In the genomic region with DNA sequence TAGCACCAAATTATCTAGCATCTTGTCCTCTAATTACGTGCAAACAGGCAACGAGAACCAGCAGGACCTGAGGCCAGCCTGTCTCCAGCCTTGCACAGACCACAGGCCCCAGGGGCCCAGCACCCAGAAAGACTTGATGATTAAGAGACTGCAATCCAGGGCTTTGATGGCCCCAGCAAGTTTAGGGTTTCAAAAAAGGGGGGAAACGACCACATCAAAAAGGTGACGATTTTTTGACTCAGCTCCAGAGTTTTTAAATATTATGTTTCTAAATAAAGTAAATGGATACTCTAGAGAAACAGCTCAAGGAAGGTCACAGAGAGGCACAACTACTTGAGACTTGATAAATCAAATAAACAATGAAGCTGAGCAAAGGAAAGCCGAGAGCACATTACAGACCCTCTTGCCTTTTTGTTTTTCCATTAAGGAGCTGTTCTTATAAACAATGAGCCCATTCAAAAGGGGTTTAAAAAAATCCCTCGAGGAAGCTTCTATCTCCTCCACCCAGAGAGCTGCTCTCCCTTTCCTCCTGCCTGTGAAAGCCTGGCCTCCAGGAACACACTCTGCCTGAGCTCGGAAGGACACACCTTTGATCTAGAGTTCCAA, we compare ENCODE assay signal across 13 cellular contexts. TPM values are rescaled to one million over a fixed set of nuclear protein-coding genes. Genes with fewer than 3 reads are reported as not detected.
DNase-seq lines count a peak whose midpoint lies in the region; ATAC-seq and TF ChIP-seq lines count a peak whose summit lies in the region.
"Had no signal": no experiment of that assay in that cellular context is flagged by ENCODE, and none has a peak within 500 bp of the region (broad histone marks: within the 10 kb centered on the region; RNA-seq: fewer than 3 reads in every experiment).

No MANE protein-coding gene starts in this region.

- no peak for DNase-seq in AG04450 (ENCODE audit: low read depth, low spot score)
- peak; percentile 49 for DNase-seq in HT1080 (ENCODE audit: low read depth)
- peak; percentile 42 for DNase-seq in mammary epithelial cell
- no peak for DNase-seq in left lung
- DNase-seq in upper lobe of left lung = no peak
- DNase-seq in testis = no peak
- DNase-seq: activated gamma-delta T cell treated with Interleukin-2 at 50 U/mL for 16 hours, DMS153, mucosa of descending colon, NCI-H526, T1000 had no signal

- no TSS peak for BruUV-seq in mammary epithelial cell (replicated peaks; lab: Mats Ljungman, UMichigan)

- POLR2A ChIA-PET in AG04450 (lab: Yijun Ruan, JAX) = interaction anchor here (0.5 to 0.7 kb wide), 2 partner anchors 9 to 106 kb away, joined by 3 read pairs; no protein-coding TSS in a partner anchor

- 11% methylated on average over 7 of the region's 7 CpGs for WGBS in mammary epithelial cell (ENCODE audit: low coverage, missing lambda C conversion rate)
- WGBS in upper lobe of left lung, 2 donors = 19 to 23% methylated on average over 7 of the region's 7 CpGs
- 39 to 41% methylated on average over 7 of the region's 7 CpGs for WGBS in testis, 2 donors

- ATAC-seq in left lung (peak; percentile 64), upper lobe of left lung (ENCODE audit: low FRiP score in 2 of 2) (no peak), HG03159 (IDR thresholded peaks at IDR 0.05; ENCODE audit: unreplicated experiment) (no peak), GM19467 (IDR thresholded peaks at IDR 0.05; ENCODE audit: unreplicated experiment) (no peak)
- ATAC-seq: mucosa of descending colon had no signal

- in situ Hi-C loops in mammary epithelial cell (cut with MboI; ENCODE audit: low sequenced_read_pairs in 2 of 2) = no loop called here

- H4K20me1 ChIP-seq in mammary epithelial cell (ENCODE audit: insufficient read depth, low read length) = no peaks in the 10 kb centered on the region

- dilution Hi-C loops in mammary epithelial cell (cut with HindIII; ENCODE audit: low sequenced_read_pairs) = loop anchor here (5.0 kb wide), 1 partner anchor 76 kb away; no protein-coding TSS in a partner anchor

- H3K9me3 ChIP-seq in AG04450 (ENCODE audit: control insufficient read depth, insufficient read depth, low read length) = no peaks in the 10 kb centered on the region
- no peaks in the 10 kb centered on the region for H3K9me3 ChIP-seq in mammary epithelial cell (replicated peaks; ENCODE audit: insufficient read depth, low read length)
- no peaks in the 10 kb centered on the region for H3K9me3 ChIP-seq in left lung
- no peaks in the 10 kb centered on the region for H3K9me3 ChIP-seq in upper lobe of left lung
- no peaks in the 10 kb centered on the region for H3K9me3 ChIP-seq in testis
- H3K9me3 ChIP-seq: mucosa of descending colon had no signal

- H3K4me1 ChIP-seq in mammary epithelial cell (ENCODE audit: insufficient read depth, low read length) = peaks cover 61% of the 10 kb centered on the region
- no peaks in the 10 kb centered on the region for H3K4me1 ChIP-seq in left lung
- H3K4me1 ChIP-seq in upper lobe of left lung = peaks cover 8 to 19% (median 13%) of the 10 kb centered on the region in 4 donors
- H3K4me1 ChIP-seq in testis = no peaks in the 10 kb centered on the region

- TF ChIP-seq CTCF in AG04450 (IDR thresholded peaks at IDR 0.05; ENCODE audit: low read depth, low read length) (no peak), mammary epithelial cell (conservative IDR thresholded peaks at IDR 0.05 in 1 of 2, IDR thresholded peaks at IDR 0.05 in 1 of 2; ENCODE audit: extremely low read depth in 1 of 2, insufficient read depth in 1 of 2, low read depth in 1 of 2, low read length in 2 of 2) (no peak), left lung (IDR thresholded peaks at IDR 0.05) (no peak), upper lobe of left lung (IDR thresholded peaks at IDR 0.05) (no peak), testis (IDR thresholded peaks at IDR 0.05) (no peak)

- no peak for TF ChIP-seq EP300 in upper lobe of left lung (IDR thresholded peaks at IDR 0.05)

- H3K4me3 ChIP-seq in AG04450 (ENCODE audit: low read depth, low read length) = no peak overlapping the region
- H3K4me3 ChIP-seq in mammary epithelial cell (replicated peaks in 1 of 3; ENCODE audit: insufficient read depth in 1 of 3, low read depth in 2 of 3, low read length in 3 of 3) = peak overlapping the region in 1 of 3 experiments; percentile 1
- no peak overlapping the region for H3K4me3 ChIP-seq in left lung
- no peak overlapping the region for H3K4me3 ChIP-seq in upper lobe of left lung
- H3K4me3 ChIP-seq in testis = no peak overlapping the region
- H3K4me3 ChIP-seq: mucosa of descending colon had no signal

- peaks cover 68% of the 10 kb centered on the region for H3K79me2 ChIP-seq in mammary epithelial cell (ENCODE audit: insufficient read depth, low read length)

- H3K9ac ChIP-seq in mammary epithelial cell (ENCODE audit: insufficient read depth, low read length) = no peak overlapping the region

- H3K27ac ChIP-seq in AG04450 (ENCODE audit: low read depth, low read length) = peak overlapping the region; percentile 50
- peak overlapping the region; percentile 56 for H3K27ac ChIP-seq in mammary epithelial cell (ENCODE audit: insufficient read depth, low read depth, low read length)
- H3K27ac ChIP-seq in left lung = no peak overlapping the region
- peak overlapping the region in 1 of 4 donors; percentile 43 for H3K27ac ChIP-seq in upper lobe of left lung
- H3K27ac ChIP-seq in testis = no peak overlapping the region

- H3K4me2 ChIP-seq in mammary epithelial cell (ENCODE audit: insufficient read depth, low read depth, low read length) = peak overlapping the region; percentile 76

- H3K27me3 ChIP-seq in AG04450 (ENCODE audit: control insufficient read depth, insufficient read depth, low read length) (no peaks in the 10 kb centered on the region), mammary epithelial cell (ENCODE audit: insufficient read depth, low read length) (no peaks in the 10 kb centered on the region), left lung (no peaks in the 10 kb centered on the region), upper lobe of left lung (no peaks in the 10 kb centered on the region), testis (no peaks in the 10 kb centered on the region)

- intact Hi-C loops in mammary epithelial cell (cut with micrococcal nuclease) (no loop called here), left lung (cut with DNase I) (no loop called here), testis (cut with DNase I; ENCODE audit: low total_unique reads) (no loop called here)

- CTCF ChIA-PET in AG04450 (lab: Charles Lee) (interaction anchor here (1.0 to 1.4 kb wide), 2 partner anchors 213 to 216 kb away, joined by 4 to 5 read pairs; no protein-coding TSS in a partner anchor), mammary epithelial cell (lab: Charles Lee; ENCODE audit: low non-redundant PET) (interaction anchor here (0.6 kb wide), 1 partner anchor 140 kb away, joined by 4 read pairs; no protein-coding TSS in a partner anchor)

- H3K36me3 ChIP-seq in mammary epithelial cell (ENCODE audit: insufficient read depth, low read length) (no peaks in the 10 kb centered on the region), left lung (no peaks in the 10 kb centered on the region), upper lobe of left lung (no peaks in the 10 kb centered on the region), testis (ENCODE audit: low read depth, missing control alignments) (no peaks in the 10 kb centered on the region)

- TF ChIP-seq POLR2A in upper lobe of left lung (IDR thresholded peaks at IDR 0.05) = no peak
- TF ChIP-seq POLR2A in testis (IDR thresholded peaks at IDR 0.05) = no peak

- H2AFZ ChIP-seq in mammary epithelial cell (ENCODE audit: low read depth, low read length) = no peak overlapping the region

RNA-seq across cellular contexts. Expression of a gene that starts 44.1 kb away (rescaled TPM):
- polyA plus RNA-seq in AG04450 (2011; rRNA removed) (6.0 and 7.2 TPM in 2 replicates), mammary epithelial cell (4.3 TPM), testis (ENCODE audit: insufficient read depth, low read depth, low replicate concordance) (7.3 TPM)
- 16.7 and 17.4 TPM in 2 replicates for polyA minus RNA-seq in AG04450 (2011; rRNA and poly(A)+ RNA removed)
- 4.2 and 5.9 TPM in 2 replicates for total RNA-seq in HT1080 (2014; rRNA removed; shearing (Covaris generic))
- polyA plus RNA-seq in HT1080 (2015; cell fraction: cytosol; rRNA removed) = 5.1 and 8.5 TPM in 2 replicates
- polyA plus RNA-seq in HT1080 (2015; cell fraction: nucleus; rRNA removed) = 4.7 and 6.2 TPM in 2 replicates
- total RNA-seq in mammary epithelial cell (10 to 100 TPM in 1 of 2 donors, 1 to 10 TPM in 1; 6.3 to 26.2 TPM), left lung (10 to 100 TPM; 20.3 to 29.5 TPM), upper lobe of left lung (10 to 100 TPM in 5 of 6 donors, 1 to 10 TPM in 1; 5.2 to 19.4 (median 14.9) TPM), testis (1 to 10 TPM; 3.8 to 5.0 TPM)
- 44.0 TPM for polyA minus RNA-seq in mammary epithelial cell

Comparison
In these comparisons a context has a peak if more than half of its experiments do, and no peak if none do; other contexts are left out.
1. DNase-seq: peak in HT1080 (single experiment) and mammary epithelial cell (single experiment); none in AG04450 (single experiment), left lung (0 of 2), upper lobe of left lung (0 of 2) and testis (single experiment).
2. H3K27ac ChIP-seq: peak in AG04450 (single experiment) and mammary epithelial cell (single experiment); none in left lung (0 of 2) and testis (0 of 2).